12 cellular contexts compared by ENCODE assay signal in the genomic region with DNA sequence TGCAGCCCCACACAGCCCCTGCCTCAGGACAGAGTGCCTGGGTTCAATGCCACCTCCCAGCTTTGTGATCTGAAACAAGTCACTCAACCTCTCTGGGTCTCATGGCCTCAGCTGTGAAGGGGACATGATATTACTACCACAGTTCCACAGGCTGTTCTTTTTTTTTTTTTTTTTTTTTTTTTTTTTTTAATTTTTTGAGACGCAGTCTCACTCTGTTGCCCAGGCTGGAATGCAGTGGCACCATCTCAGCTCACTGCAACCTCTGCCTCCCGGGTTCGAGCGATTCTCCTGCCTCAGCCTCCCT. TPM values are rescaled to one million over a fixed set of nuclear protein-coding genes. Genes with fewer than 3 reads are reported as not detected.
A peak's percentile ranks its signal among the peaks of the same experiment; 100 is the strongest.
DNase-seq lines count a peak whose midpoint lies in the region; ATAC-seq and TF ChIP-seq lines count a peak whose summit lies in the region.
"Not testable (repeated sequence)": the region's sequence is repeated elsewhere in the genome, so short reads cannot be mapped to it uniquely, and the experiment has no call there.
"Had no signal": no experiment of that assay in that cellular context is flagged by ENCODE, and none has a peak within 500 bp of the region (broad histone marks: within the 10 kb centered on the region; RNA-seq: fewer than 3 reads in every experiment).

No MANE protein-coding gene starts in this region.

- TF ChIP-seq CTCF in HCT116 (IDR thresholded peaks at IDR 0.05 in 2 of 3, conservative IDR thresholded peaks at IDR 0.05 in 1 of 3; ENCODE audit: borderline replicate concordance in 1 of 3, insufficient read depth in 1 of 3, low read depth in 2 of 3, low read length in 2 of 3); colonic mucosa (IDR thresholded peaks at IDR 0.05); cardiac muscle cell (IDR thresholded peaks at IDR 0.05; ENCODE audit: low read depth, low read length); right lobe of liver (IDR thresholded peaks at IDR 0.05); osteocyte (IDR thresholded peaks at IDR 0.05): not testable (repeated sequence)

- POLR2A ChIA-PET in HCT116 (lab: Charles Lee), result interaction anchor here (1.1 to 20.0 kb wide), 4 partner anchors 11 to 30 kb away, joined by 4 to 1106 read pairs (median 54); partner anchors contain the start of gene ID1

- H3K27ac Mint-ChIP-seq in osteocyte (ENCODE audit: unreplicated experiment), result peak overlapping the region; percentile 90

- H3K27me3 ChIP-seq in HCT116 (ENCODE audit: insufficient read depth, low read length); SJSA1 (replicated peaks); colonic mucosa; cardiac muscle cell; right lobe of liver; subcutaneous abdominal adipose tissue (ENCODE audit: control insufficient read depth in 5 of 5, insufficient read depth in 4 of 5, low read length in 5 of 5): not testable (repeated sequence)

- H3K9ac ChIP-seq in HCT116 (ENCODE audit: low read length) (peak overlapping the region; percentile 69), colonic mucosa (ENCODE audit: low read depth in 2 of 2, low read length in 2 of 2) (peak overlapping the region; percentile 44 to 58), subcutaneous abdominal adipose tissue (ENCODE audit: low read length in 5 of 5) (peak overlapping the region in 1 of 5 donors; percentile 56)

- BruUV-seq in HCT116 (replicated peaks; lab: Mats Ljungman, UMichigan), result not testable (repeated sequence)

- RAD21 ChIA-PET in HCT116 (lab: Charles Lee; ENCODE audit: low non-redundant PET in 1 of 2, low total read pairs in 2 of 2, uncharacterized antibody in 2 of 2, unreplicated experiment in 2 of 2), result interaction anchor here in 1 of 2 experiments (0.8 to 1.3 kb wide), 3 partner anchors 12 to 34 kb away, joined by 3 to 4 read pairs (median 3); no protein-coding TSS in a partner anchor

- not testable (repeated sequence) for H3K27me3 Mint-ChIP-seq in osteocyte (ENCODE audit: unreplicated experiment)

- not testable (repeated sequence) for TF ChIP-seq POLR2A in HCT116 (IDR thresholded peaks at IDR 0.05; ENCODE audit: borderline replicate concordance, extremely low read depth, insufficient read depth, insufficient read length); right lobe of liver (IDR thresholded peaks at IDR 0.05)

- peak overlapping the region; percentile 98 for H3K27ac ChIP-seq in HCT116 (ENCODE audit: low read depth, low read length)
- peak overlapping the region; percentile 63 for H3K27ac ChIP-seq in SJSA1
- peak overlapping the region; percentile 76 for H3K27ac ChIP-seq in colonic mucosa
- H3K27ac ChIP-seq in cardiac muscle cell, result peak overlapping the region; percentile 95
- peak overlapping the region; percentile 16 to 44 (median 40) for H3K27ac ChIP-seq in right lobe of liver
- H3K27ac ChIP-seq in subcutaneous abdominal adipose tissue (ENCODE audit: low read depth, low read length), result peak overlapping the region; percentile 39

- not testable (repeated sequence) for H3K9me3 Mint-ChIP-seq in osteocyte (ENCODE audit: unreplicated experiment)

- not testable (repeated sequence) for H2AFZ ChIP-seq in HCT116 (ENCODE audit: low read depth, low read length, poor library complexity, severe bottlenecking)

- H3K9me3 ChIP-seq in HCT116 (ENCODE audit: control insufficient read depth in 1 of 2, insufficient read depth in 1 of 2, low read depth in 1 of 2, low read length in 2 of 2); SJSA1 (replicated peaks); colonic mucosa; cardiac muscle cell (ENCODE audit: low read depth); right lobe of liver; subcutaneous abdominal adipose tissue (ENCODE audit: control insufficient read depth in 5 of 5, low read length in 5 of 5): not testable (repeated sequence)

- H3K36me3 Mint-ChIP-seq in osteocyte (ENCODE audit: unreplicated experiment), result not testable (repeated sequence)

- H3K9me2 ChIP-seq in HCT116 (ENCODE audit: insufficient read depth), result not testable (repeated sequence)

- H3K4me3 ChIP-seq in HCT116 (replicated peaks in 1 of 2; ENCODE audit: low read depth in 1 of 2, low read length in 2 of 2) (peak overlapping the region in 1 of 2 experiments; percentile 51; a peak in 1 of 4 replicates), subcutaneous abdominal adipose tissue (ENCODE audit: low read depth in 1 of 5, low read length in 5 of 5) (peak overlapping the region in 1 of 5 donors; percentile 26)
- not testable (repeated sequence) for H3K4me3 ChIP-seq in SJSA1, colonic mucosa, cardiac muscle cell, right lobe of liver

- not testable (repeated sequence) for H3K36me3 ChIP-seq in HCT116 (ENCODE audit: control insufficient read depth in 1 of 2, insufficient read depth in 2 of 2, low read length in 2 of 2); SJSA1; colonic mucosa; cardiac muscle cell; right lobe of liver; subcutaneous abdominal adipose tissue (ENCODE audit: control insufficient read depth in 5 of 5, insufficient read depth in 5 of 5, low read length in 5 of 5)

- H3K4me2 ChIP-seq in HCT116 (ENCODE audit: low read length), result peak overlapping the region; percentile 81

- peaks cover 39% of the 10 kb centered on the region for H3K4me1 Mint-ChIP-seq in osteocyte (ENCODE audit: unreplicated experiment)

- intact Hi-C loops in HCT116 (cut with micrococcal nuclease); colonic mucosa (cut with DNase I); right lobe of liver (cut with DNase I): not testable (repeated sequence)

- H3K79me2 ChIP-seq in HCT116 (ENCODE audit: insufficient read depth, low read length), result peaks cover 22% of the 10 kb centered on the region

- not testable (repeated sequence) for H4K20me1 ChIP-seq in HCT116 (ENCODE audit: insufficient read depth)

- CTCF ChIA-PET in HCT116 (lab: Charles Lee), result interaction anchor here (0.6 to 2.2 kb wide), 4 partner anchors 27 to 93 kb away, joined by 3 to 13 read pairs (median 8); no protein-coding TSS in a partner anchor

- peaks cover 60 to 79% of the 10 kb centered on the region in 2 experiments for H3K4me1 ChIP-seq in HCT116 (ENCODE audit: control insufficient read depth in 1 of 2, insufficient read depth in 2 of 2, low read length in 2 of 2)
- H3K4me1 ChIP-seq in SJSA1 (replicated peaks), result peaks cover 52% of the 10 kb centered on the region
- H3K4me1 ChIP-seq in colonic mucosa, result peaks cover 16% of the 10 kb centered on the region
- H3K4me1 ChIP-seq in cardiac muscle cell (ENCODE audit: low read depth), result peaks cover 17% of the 10 kb centered on the region
- not testable (repeated sequence) for H3K4me1 ChIP-seq in right lobe of liver
- H3K4me1 ChIP-seq in subcutaneous abdominal adipose tissue (ENCODE audit: control insufficient read depth in 5 of 5, insufficient read depth in 5 of 5, low read length in 5 of 5), result peaks cover 2 to 42% (median 28%) of the 10 kb centered on the region in 5 donors

- WGBS in right lobe of liver (ENCODE audit: insufficient coverage, low coverage, low lambda C conversion rate, missing lambda C conversion rate), result 79% methylated on average over 3 of the region's 4 CpGs

- not testable (repeated sequence) for TF ChIP-seq RAD21 in HCT116 (IDR thresholded peaks at IDR 0.05; ENCODE audit: low read depth)

- not testable (repeated sequence) for DNase-seq in HCT116 (ENCODE audit: low read depth, low spot score); SJSA1 (ENCODE audit: low read depth in 1 of 2, low spot score in 2 of 2); colonic mucosa; cardiac muscle cell (ENCODE audit: low read depth in 1 of 2, low spot score in 1 of 2); right lobe of liver; osteocyte (ENCODE audit: extremely low spot score, unreplicated experiment)

- ATAC-seq in HCT116, right lobe of liver: not testable (repeated sequence)

- not testable (repeated sequence) for H3K4me3 Mint-ChIP-seq in osteocyte (ENCODE audit: unreplicated experiment)

TF ChIP-seq in HCT116, 20 proteins besides CTCF, POLR2A, EP300 and RAD21:
- TF ChIP-seq POLR2AphosphoS5 (IDR thresholded peaks at IDR 0.05; ENCODE audit: low read depth, low read length), result peak; percentile 47; the same call in 1 of the 2 replicates

RNA-seq across cellular contexts. Expression of gene ID1, which starts 8.7 kb away (rescaled TPM):
- total RNA-seq in HCT116 (2021; ENCODE audit: unreplicated experiment) (811 TPM), colonic mucosa (100 to 1,000 TPM; 134 to 179 TPM), cardiac muscle cell (596 and 766 TPM in 2 replicates), right lobe of liver (100 to 1,000 TPM in 2 of 6 experiments, 10 to 100 TPM in 4; 12.9 to 300 (median 35.0) TPM), osteocyte (8.2 TPM in 2 replicates)
- 603 and 619 TPM in 2 replicates for polyA plus RNA-seq in HCT116 (2012)
- 700 and 729 TPM in 2 replicates for total RNA-seq in SJSA1 (2014; rRNA removed; shearing (Covaris generic))
- 152 and 223 TPM in 2 replicates for polyA plus RNA-seq in cardiac muscle cell

RNA-seq across cellular contexts. Expression of gene COX4I2, which starts 41.3 kb away (rescaled TPM):
- total RNA-seq in HCT116 (2021; ENCODE audit: unreplicated experiment) (not detected), colonic mucosa (under 1 TPM in 1 of 2 donors, not detected in 1; 0.52 TPM), cardiac muscle cell (not detected in 2 replicates), right lobe of liver (not detected), osteocyte (not detected in 2 replicates)
- polyA plus RNA-seq in HCT116 (2012), result 0.11 TPM in 1 of 2 replicates, not detected in the other
- total RNA-seq in SJSA1 (2014; rRNA removed; shearing (Covaris generic)), result not detected in 2 replicates
- 0.81 and 0.97 TPM in 2 replicates for polyA plus RNA-seq in cardiac muscle cell
- total RNA-seq: activated CD4-positive, alpha-beta T cell treated with anti-CD3 and anti-CD28 coated beads for 36 hours; activated naive CD4-positive, alpha-beta T cell treated with anti-CD3 and anti-CD28 coated beads, Interleukin-2, amount 50 U/mL, for 72 hours; activated T-helper 1 cell treated with anti-CD3 and anti-CD28 coated beads, Interleukin-12 subunit alpha, Interleukin-12 subunit beta, Interleukin-2, Interleukin-4 antibody, amounts not matched to agents 30 ng/mL and 10 ng/mL and 1 ng/mL, durations not matched to agents 14 hours and 24 hours and 36 hours; body of pancreas had no signal
- polyA plus RNA-seq: neural cell had no signal

Comparison
In these comparisons a context has a peak if more than half of its experiments do, and no peak if none do; other contexts are left out.
1. H3K27ac ChIP-seq: peak in every context shown above with its lines; median percentile 98 in HCT116; 95 in cardiac muscle cell; 76 in colonic mucosa; 63 in SJSA1; 40 in right lobe of liver; 39 in subcutaneous abdominal adipose tissue.